10 cellular contexts compared by ENCODE assay signal in the genomic region with DNA sequence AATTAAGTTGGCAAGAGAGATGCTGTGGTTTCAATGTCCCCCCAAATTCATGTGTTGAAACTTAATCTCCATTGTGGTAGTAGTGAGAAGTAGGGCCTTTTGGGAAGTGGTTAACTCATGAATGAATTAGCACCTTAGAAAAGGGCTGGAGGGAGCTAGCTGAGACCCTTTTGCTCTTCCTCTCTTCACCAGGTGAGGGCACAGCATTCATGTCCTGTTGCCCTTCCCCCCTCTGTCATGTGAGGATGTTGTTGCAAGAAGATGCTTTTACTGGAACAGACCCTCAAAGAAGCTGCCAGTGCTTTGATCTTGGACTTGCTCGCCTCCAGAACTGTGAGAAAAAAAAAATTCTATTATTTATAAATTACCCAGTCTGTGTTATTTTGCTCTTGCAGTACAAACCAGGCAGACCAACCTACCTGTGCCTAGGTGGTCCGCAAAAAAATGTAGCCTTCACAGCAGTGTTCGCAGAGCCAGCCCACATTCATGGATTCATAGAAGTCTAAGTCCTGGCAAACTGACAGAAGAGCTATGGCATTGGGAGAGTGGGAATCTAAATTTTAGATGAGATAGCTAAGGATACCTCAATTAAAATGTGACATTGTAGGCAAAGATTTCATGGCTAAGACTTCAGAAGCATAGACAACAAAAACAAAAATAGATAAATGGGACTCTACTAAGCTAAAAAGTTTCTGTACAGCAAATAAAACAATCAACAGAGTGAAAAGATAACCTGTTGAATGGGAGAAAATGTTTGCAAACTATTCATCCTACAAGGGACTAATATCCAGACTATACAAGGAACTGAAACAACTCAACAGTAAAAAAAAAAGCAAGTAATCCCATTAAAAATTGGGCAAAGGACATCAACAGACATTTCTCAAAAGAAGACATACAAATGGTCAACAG. TPM values are rescaled to one million over a fixed set of nuclear protein-coding genes. Genes with fewer than 3 reads are reported as not detected.
DNase-seq lines count a peak whose midpoint lies in the region; ATAC-seq, FAIRE-seq and TF ChIP-seq lines count a peak whose summit lies in the region.
"Had no signal": no experiment of that assay in that cellular context is flagged by ENCODE, and none has a peak within 500 bp of the region (broad histone marks: within the 10 kb centered on the region; RNA-seq: fewer than 3 reads in every experiment).

No MANE protein-coding gene starts in this region.

- TF ChIP-seq POLR2A in NB4 (IDR thresholded peaks at IDR 0.05; ENCODE audit: extremely low read depth, insufficient read length), result no peak

- intact Hi-C loops in mammary epithelial cell (cut with micrococcal nuclease), result loop anchor here (5.0 kb wide), 1 partner anchor 38 kb away; no protein-coding TSS in a partner anchor
- intact Hi-C loops in activated T-helper 2 cell treated with anti-CD3 and anti-CD28 coated beads, Interferon-gamma antibody, Interleukin-2, Interleukin-4, amounts not matched to agents 10 μg/mL and 5 μg/mL and 100 μg/mL, durations not matched to agents 14 hours and 24 hours and 36 hours (cut with micrococcal nuclease), result no loop called here

- no peak for DNase-seq in activated naive CD8-positive, alpha-beta T cell treated with anti-CD3 and anti-CD28 coated beads, Interleukin-2, amount 10 ng/mL, durations not matched to agents 7 days and 5 days
- no peak for DNase-seq in activated naive CD8-positive, alpha-beta T cell treated with anti-CD3 and anti-CD28 coated beads for 36 hours
- DNase-seq in NB4 (ENCODE audit: low read depth) (peak; percentile 8), mammary epithelial cell (no peak), urothelium cell line (ENCODE audit: low spot score) (peak; percentile 16), SIG-M5 (lab: John Stamatoyannopoulos, UW) (no peak)
- no peak for DNase-seq in stimulated activated CD4-positive, alpha-beta T cell treated with anti-CD3 and anti-CD28 coated beads, Interleukin-12 subunit alpha, Interleukin-12 subunit beta, amount 100 ng/mL, for 4 hours
- DNase-seq in activated T-helper 2 cell treated with anti-CD3 and anti-CD28 coated beads, Interferon-gamma antibody, Interleukin-2, Interleukin-4, amounts not matched to agents 10 μg/mL and 5 μg/mL and 100 μg/mL, durations not matched to agents 14 hours and 24 hours and 36 hours (ENCODE audit: low spot score), result no peak

- ATAC-seq in activated naive CD8-positive, alpha-beta T cell treated with anti-CD3 and anti-CD28 coated beads, Interleukin-2, amount 10 ng/mL, durations not matched to agents 7 days and 5 days (ENCODE audit: low read depth), result peak; percentile 30

- H3K4me3 ChIP-seq in NB4 (ENCODE audit: low read depth, low read length), result no peak overlapping the region
- no peak overlapping the region for H3K4me3 ChIP-seq in mammary epithelial cell (replicated peaks in 1 of 3; ENCODE audit: insufficient read depth in 1 of 3, low read depth in 2 of 3, low read length in 3 of 3)

- H3K4me3 Mint-ChIP-seq in activated naive CD8-positive, alpha-beta T cell treated with anti-CD3 and anti-CD28 coated beads, Interleukin-2, amount 10 ng/mL, durations not matched to agents 7 days and 5 days, result no peak overlapping the region
- no peak overlapping the region for H3K4me3 Mint-ChIP-seq in activated naive CD8-positive, alpha-beta T cell treated with anti-CD3 and anti-CD28 coated beads for 36 hours
- H3K4me3 Mint-ChIP-seq in activated T-helper 2 cell treated with anti-CD3 and anti-CD28 coated beads, Interferon-gamma antibody, Interleukin-2, Interleukin-4, amounts not matched to agents 10 μg/mL and 5 μg/mL and 100 μg/mL, durations not matched to agents 14 hours and 24 hours and 36 hours (ENCODE audit: low read depth), result no peak overlapping the region

- H3K9ac ChIP-seq in mammary epithelial cell (ENCODE audit: insufficient read depth, low read length), result no peak overlapping the region

- TF ChIP-seq CTCF in NB4 (IDR thresholded peaks at IDR 0.05; ENCODE audit: low read depth, low read length) (no peak), mammary epithelial cell (conservative IDR thresholded peaks at IDR 0.05 in 1 of 2, IDR thresholded peaks at IDR 0.05 in 1 of 2; ENCODE audit: extremely low read depth in 1 of 2, insufficient read depth in 1 of 2, low read depth in 1 of 2, low read length in 2 of 2) (peak; percentile 2 to 26)

- H2AFZ ChIP-seq in mammary epithelial cell (ENCODE audit: low read depth, low read length), result no peak overlapping the region

- FAIRE-seq in urothelium cell line (lab: Jason Lieb, UNC), result no peak
- FAIRE-seq: H54 had no signal

- H3K4me2 ChIP-seq in mammary epithelial cell (ENCODE audit: insufficient read depth, low read depth, low read length), result no peak overlapping the region

- H3K4me1 ChIP-seq in mammary epithelial cell (ENCODE audit: insufficient read depth, low read length), result no peaks in the 10 kb centered on the region

- H3K9me3 Mint-ChIP-seq in activated naive CD8-positive, alpha-beta T cell treated with anti-CD3 and anti-CD28 coated beads, Interleukin-2, amount 10 ng/mL, durations not matched to agents 7 days and 5 days, result no peaks in the 10 kb centered on the region
- no peaks in the 10 kb centered on the region for H3K9me3 Mint-ChIP-seq in activated naive CD8-positive, alpha-beta T cell treated with anti-CD3 and anti-CD28 coated beads for 36 hours
- H3K9me3 Mint-ChIP-seq in activated T-helper 2 cell treated with anti-CD3 and anti-CD28 coated beads, Interferon-gamma antibody, Interleukin-2, Interleukin-4, amounts not matched to agents 10 μg/mL and 5 μg/mL and 100 μg/mL, durations not matched to agents 14 hours and 24 hours and 36 hours, result no peaks in the 10 kb centered on the region

- WGBS in mammary epithelial cell (ENCODE audit: low coverage, missing lambda C conversion rate), result 84% methylated on average over 3 of the region's 3 CpGs

- POLR2A ChIA-PET in activated naive CD8-positive, alpha-beta T cell treated with anti-CD3 and anti-CD28 coated beads, Interleukin-2, amount 10 ng/mL, durations not matched to agents 7 days and 5 days (lab: Charles Lee), result no interaction called here

- H3K79me2 ChIP-seq in mammary epithelial cell (ENCODE audit: insufficient read depth, low read length), result no peaks in the 10 kb centered on the region

- H4K20me1 ChIP-seq in mammary epithelial cell (ENCODE audit: insufficient read depth, low read length), result no peaks in the 10 kb centered on the region

- H3K27ac Mint-ChIP-seq in activated naive CD8-positive, alpha-beta T cell treated with anti-CD3 and anti-CD28 coated beads, Interleukin-2, amount 10 ng/mL, durations not matched to agents 7 days and 5 days, result no peak overlapping the region
- H3K27ac Mint-ChIP-seq in activated naive CD8-positive, alpha-beta T cell treated with anti-CD3 and anti-CD28 coated beads for 36 hours, result no peak overlapping the region
- no peak overlapping the region for H3K27ac Mint-ChIP-seq in activated T-helper 2 cell treated with anti-CD3 and anti-CD28 coated beads, Interferon-gamma antibody, Interleukin-2, Interleukin-4, amounts not matched to agents 10 μg/mL and 5 μg/mL and 100 μg/mL, durations not matched to agents 14 hours and 24 hours and 36 hours

- BruUV-seq in mammary epithelial cell (replicated peaks; lab: Mats Ljungman, UMichigan), result no TSS peak

- dilution Hi-C loops in mammary epithelial cell (cut with HindIII; ENCODE audit: low sequenced_read_pairs), result no loop called here

- no peaks in the 10 kb centered on the region for H3K27me3 ChIP-seq in mammary epithelial cell (ENCODE audit: insufficient read depth, low read length)

- H3K27me3 Mint-ChIP-seq in activated naive CD8-positive, alpha-beta T cell treated with anti-CD3 and anti-CD28 coated beads, Interleukin-2, amount 10 ng/mL, durations not matched to agents 7 days and 5 days, result peaks cover 11% of the 10 kb centered on the region
- peaks cover 3% of the 10 kb centered on the region for H3K27me3 Mint-ChIP-seq in activated naive CD8-positive, alpha-beta T cell treated with anti-CD3 and anti-CD28 coated beads for 36 hours
- H3K27me3 Mint-ChIP-seq in activated T-helper 2 cell treated with anti-CD3 and anti-CD28 coated beads, Interferon-gamma antibody, Interleukin-2, Interleukin-4, amounts not matched to agents 10 μg/mL and 5 μg/mL and 100 μg/mL, durations not matched to agents 14 hours and 24 hours and 36 hours (ENCODE audit: low read depth), result peaks cover 6% of the 10 kb centered on the region

- no peak overlapping the region for H3K27ac ChIP-seq in mammary epithelial cell (ENCODE audit: insufficient read depth, low read depth, low read length)
- H3K27ac ChIP-seq: epithelial cell of prostate had no signal

- peaks cover 9% of the 10 kb centered on the region for H3K4me1 Mint-ChIP-seq in activated naive CD8-positive, alpha-beta T cell treated with anti-CD3 and anti-CD28 coated beads, Interleukin-2, amount 10 ng/mL, durations not matched to agents 7 days and 5 days
- H3K4me1 Mint-ChIP-seq in activated naive CD8-positive, alpha-beta T cell treated with anti-CD3 and anti-CD28 coated beads for 36 hours, result peaks cover 10% of the 10 kb centered on the region
- H3K4me1 Mint-ChIP-seq in activated T-helper 2 cell treated with anti-CD3 and anti-CD28 coated beads, Interferon-gamma antibody, Interleukin-2, Interleukin-4, amounts not matched to agents 10 μg/mL and 5 μg/mL and 100 μg/mL, durations not matched to agents 14 hours and 24 hours and 36 hours (ENCODE audit: low read depth), result no peaks in the 10 kb centered on the region

- in situ Hi-C loops in mammary epithelial cell (cut with MboI; ENCODE audit: low sequenced_read_pairs in 2 of 2), result no loop called here

- H3K36me3 Mint-ChIP-seq in activated naive CD8-positive, alpha-beta T cell treated with anti-CD3 and anti-CD28 coated beads, Interleukin-2, amount 10 ng/mL, durations not matched to agents 7 days and 5 days, result no peaks in the 10 kb centered on the region
- H3K36me3 Mint-ChIP-seq in activated naive CD8-positive, alpha-beta T cell treated with anti-CD3 and anti-CD28 coated beads for 36 hours, result no peaks in the 10 kb centered on the region
- H3K36me3 Mint-ChIP-seq in activated T-helper 2 cell treated with anti-CD3 and anti-CD28 coated beads, Interferon-gamma antibody, Interleukin-2, Interleukin-4, amounts not matched to agents 10 μg/mL and 5 μg/mL and 100 μg/mL, durations not matched to agents 14 hours and 24 hours and 36 hours (ENCODE audit: low read depth), result no peaks in the 10 kb centered on the region

- CTCF ChIA-PET in mammary epithelial cell (lab: Charles Lee; ENCODE audit: low non-redundant PET), result interaction anchor here (0.6 kb wide), 1 partner anchor 34 kb away, joined by 13 read pairs; no protein-coding TSS in a partner anchor

- no peaks in the 10 kb centered on the region for H3K9me3 ChIP-seq in mammary epithelial cell (replicated peaks; ENCODE audit: insufficient read depth, low read length)

- no peaks in the 10 kb centered on the region for H3K36me3 ChIP-seq in mammary epithelial cell (ENCODE audit: insufficient read depth, low read length)

RNA-seq across cellular contexts. Expression of a gene that starts 32.0 kb away (rescaled TPM):
- 10 to 100 TPM; 22.6 to 26.7 TPM for total RNA-seq in activated naive CD8-positive, alpha-beta T cell treated with anti-CD3 and anti-CD28 coated beads, Interleukin-2, amount 10 ng/mL, durations not matched to agents 7 days and 5 days
- total RNA-seq in activated naive CD8-positive, alpha-beta T cell treated with anti-CD3 and anti-CD28 coated beads for 36 hours, result 10 to 100 TPM in 1 of 2 experiments, 1 to 10 TPM in 1; 8.0 to 11.2 TPM
- total RNA-seq in mammary epithelial cell, result 10 to 100 TPM; 28.9 to 38.5 TPM
- polyA plus RNA-seq in mammary epithelial cell, result 6.5 TPM
- polyA minus RNA-seq in mammary epithelial cell, result 5.4 TPM
- 11.4 TPM in 2 replicates for total RNA-seq in activated T-helper 2 cell treated with anti-CD3 and anti-CD28 coated beads, Interferon-gamma antibody, Interleukin-2, Interleukin-4, amounts not matched to agents 10 μg/mL and 5 μg/mL and 100 μg/mL, durations not matched to agents 14 hours and 24 hours and 36 hours

RNA-seq across cellular contexts. Expression of a gene that starts 55.6 kb away (rescaled TPM):
- total RNA-seq in activated naive CD8-positive, alpha-beta T cell treated with anti-CD3 and anti-CD28 coated beads, Interleukin-2, amount 10 ng/mL, durations not matched to agents 7 days and 5 days, result 10 to 100 TPM; 11.7 to 13.6 TPM
- 1 to 10 TPM; 2.7 to 2.9 TPM for total RNA-seq in activated naive CD8-positive, alpha-beta T cell treated with anti-CD3 and anti-CD28 coated beads for 36 hours
- total RNA-seq in mammary epithelial cell, result 1 to 10 TPM; 1.7 to 2.2 TPM
- polyA plus RNA-seq in mammary epithelial cell, result 1.4 TPM
- 2.9 TPM for polyA minus RNA-seq in mammary epithelial cell
- 3.1 and 3.6 TPM in 2 replicates for total RNA-seq in activated T-helper 2 cell treated with anti-CD3 and anti-CD28 coated beads, Interferon-gamma antibody, Interleukin-2, Interleukin-4, amounts not matched to agents 10 μg/mL and 5 μg/mL and 100 μg/mL, durations not matched to agents 14 hours and 24 hours and 36 hours

Comparison
In these comparisons a context has a peak if more than half of its experiments do, and no peak if none do; other contexts are left out.
1. DNase-seq: peak in NB4 (single experiment) and urothelium cell line (single experiment); none in activated naive CD8-positive, alpha-beta T cell treated with anti-CD3 and anti-CD28 coated beads, Interleukin-2, amount 10 ng/mL, durations not matched to agents 7 days and 5 days (single experiment), activated naive CD8-positive, alpha-beta T cell treated with anti-CD3 and anti-CD28 coated beads for 36 hours (single experiment), mammary epithelial cell (single experiment), SIG-M5 (single experiment), stimulated activated CD4-positive, alpha-beta T cell treated with anti-CD3 and anti-CD28 coated beads, Interleukin-12 subunit alpha, Interleukin-12 subunit beta, amount 100 ng/mL, for 4 hours (single experiment) and activated T-helper 2 cell treated with anti-CD3 and anti-CD28 coated beads, Interferon-gamma antibody, Interleukin-2, Interleukin-4, amounts not matched to agents 10 μg/mL and 5 μg/mL and 100 μg/mL, durations not matched to agents 14 hours and 24 hours and 36 hours (single experiment).